ENCODE assay signal across 24 cellular contexts in genomic region chr13:76868451-76868850, GRCh38.
"Had no signal": no experiment of that assay in that cellular context is flagged by ENCODE, and none has a peak within 500 bp of the region (broad histone marks: within the 10 kb centered on the region; RNA-seq: fewer than 3 reads in every experiment).

No MANE protein-coding gene starts in this region.

- DNase-seq: activated B cell treated with CpG ODN at 0.5 μM for 24 hours; activated CD4-positive, alpha-beta memory T cell treated with anti-CD3 and anti-CD28 coated beads for 36 hours; activated CD4-positive, alpha-beta T cell treated with anti-CD3 and anti-CD28 coated beads for 4 hours; activated naive CD4-positive, alpha-beta T cell; activated naive CD8-positive, alpha-beta T cell treated with anti-CD3 and anti-CD28 coated beads for 36 hours; activated T-cell treated with anti-CD3 and anti-CD28 coated beads for 4 hours; amniotic stem cell; dorsolateral prefrontal cortex; foreskin fibroblast; hypothalamus; islet precursor cell; left colon; midbrain; small intestine; stimulated activated CD4-positive, alpha-beta T cell treated with anti-CD3 and anti-CD28 coated beads, Interleukin-4, amount 100 ng/mL, for 1 hour; stomach; T-helper 1 cell; T-helper 9 cell; testis had no signal

- ATAC-seq: left colon had no signal

- H3K4me3 ChIP-seq: cardiac muscle cell, dorsolateral prefrontal cortex, lung, prostate gland, right atrium auricular region, stomach, testis had no signal

- H3K36me3 ChIP-seq: cardiac muscle cell, prostate gland, right atrium auricular region, stomach had no signal

- H3K27me3 ChIP-seq: cardiac muscle cell, right atrium auricular region, stomach, testis had no signal

- H3K4me1 ChIP-seq: prostate gland, right atrium auricular region, stomach, testis had no signal

- H3K9me3 ChIP-seq: prostate gland, right atrium auricular region, stomach, testis had no signal

- H3K27ac ChIP-seq: cardiac muscle cell, dorsolateral prefrontal cortex, epithelial cell of prostate, prostate gland, right atrium auricular region, stomach, testis had no signal
